Comparison of ENCODE assay signal across 8 cellular contexts in the genomic region with DNA sequence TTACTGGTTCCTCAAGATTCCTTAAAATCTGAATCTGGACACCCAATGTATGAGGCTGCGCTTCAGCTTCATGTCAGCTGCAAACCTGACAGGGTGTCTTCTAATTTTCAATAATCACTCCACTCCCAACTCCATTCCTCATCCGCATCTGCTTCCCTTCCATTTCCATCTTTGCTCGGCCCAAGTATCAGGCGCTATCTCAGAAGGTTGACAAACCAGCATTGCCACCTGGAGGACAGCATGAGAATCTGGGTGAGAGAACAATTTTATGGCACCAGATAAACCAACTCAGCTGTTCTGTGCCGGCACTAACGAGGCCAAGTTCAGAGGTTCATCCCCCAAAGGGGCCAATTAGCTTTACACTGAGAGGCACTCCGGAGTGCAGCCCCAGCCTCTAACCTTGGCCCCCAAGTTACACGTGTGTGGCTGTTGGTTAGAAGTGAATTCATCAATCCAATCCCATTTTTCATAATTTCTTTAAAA.
DNase-seq lines count a peak whose midpoint lies in the region; ATAC-seq and TF ChIP-seq lines count a peak whose summit lies in the region.

No MANE protein-coding gene starts in this region.

- H3K27me3 ChIP-seq in BE2C, result no peaks in the 10 kb centered on the region
- H3K27me3 ChIP-seq in MG63, result peaks cover 4% of the 10 kb centered on the region; the same call in 1 of the 2 replicates
- H3K27me3 ChIP-seq in esophagus muscularis mucosa, result no peaks in the 10 kb centered on the region

- TF ChIP-seq EP300 in esophagus muscularis mucosa (IDR thresholded peaks at IDR 0.05), result no peak

- no peak overlapping the region for H3K27ac ChIP-seq in esophagus muscularis mucosa (replicated peaks in 1 of 4)

- H3K4me3 Mint-ChIP-seq in activated T-helper 2 cell treated with anti-CD3 and anti-CD28 coated beads, Interferon-gamma antibody, Interleukin-2, Interleukin-4, amounts not matched to agents 10 μg/mL and 5 μg/mL and 100 μg/mL, durations not matched to agents 14 hours and 24 hours and 36 hours (ENCODE audit: low read depth), result no peak overlapping the region
- H3K4me3 Mint-ChIP-seq in T-helper 17 cell, result no peak overlapping the region

- no peaks in the 10 kb centered on the region for H3K9me3 Mint-ChIP-seq in activated T-helper 2 cell treated with anti-CD3 and anti-CD28 coated beads, Interferon-gamma antibody, Interleukin-2, Interleukin-4, amounts not matched to agents 10 μg/mL and 5 μg/mL and 100 μg/mL, durations not matched to agents 14 hours and 24 hours and 36 hours

- H3K36me3 Mint-ChIP-seq in activated T-helper 2 cell treated with anti-CD3 and anti-CD28 coated beads, Interferon-gamma antibody, Interleukin-2, Interleukin-4, amounts not matched to agents 10 μg/mL and 5 μg/mL and 100 μg/mL, durations not matched to agents 14 hours and 24 hours and 36 hours (ENCODE audit: low read depth), result no peaks in the 10 kb centered on the region
- H3K36me3 Mint-ChIP-seq in T-helper 17 cell (ENCODE audit: low read depth), result peaks cover 1% of the 10 kb centered on the region

- DNase-seq in BE2C, result peak; percentile 43
- DNase-seq in MG63, result peak; percentile 12
- peak; percentile 21 for DNase-seq in SHP77 treated with DMSO at 0.1 percent for 48 hours (lab: John Stamatoyannopoulos, UW)
- no peak for DNase-seq in esophagus muscularis mucosa (ENCODE audit: extremely low spot score)
- DNase-seq in mucosa of gallbladder (ENCODE audit: low spot score), result peak; percentile 46
- no peak for DNase-seq in activated T-helper 2 cell treated with anti-CD3 and anti-CD28 coated beads, Interferon-gamma antibody, Interleukin-2, Interleukin-4, amounts not matched to agents 10 μg/mL and 5 μg/mL and 100 μg/mL, durations not matched to agents 14 hours and 24 hours and 36 hours (ENCODE audit: low spot score)
- DNase-seq in T-helper 17 cell, result no peak

- WGBS in esophagus muscularis mucosa, result 26% methylated on average over 8 of the region's 8 CpGs

- H3K27me3 Mint-ChIP-seq in activated T-helper 2 cell treated with anti-CD3 and anti-CD28 coated beads, Interferon-gamma antibody, Interleukin-2, Interleukin-4, amounts not matched to agents 10 μg/mL and 5 μg/mL and 100 μg/mL, durations not matched to agents 14 hours and 24 hours and 36 hours (ENCODE audit: low read depth), result peaks cover 16% of the 10 kb centered on the region
- H3K27me3 Mint-ChIP-seq in T-helper 17 cell, result peaks cover 47% of the 10 kb centered on the region

- intact Hi-C loops in esophagus muscularis mucosa (cut with DNase I), result loop anchor here (5.0 kb wide), 1 partner anchor 114 kb away; no protein-coding TSS in a partner anchor
- intact Hi-C loops in activated T-helper 2 cell treated with anti-CD3 and anti-CD28 coated beads, Interferon-gamma antibody, Interleukin-2, Interleukin-4, amounts not matched to agents 10 μg/mL and 5 μg/mL and 100 μg/mL, durations not matched to agents 14 hours and 24 hours and 36 hours (cut with micrococcal nuclease), result loop anchor here (1.0 kb wide), 1 partner anchor 113 kb away; no protein-coding TSS in a partner anchor

- no peak overlapping the region for H3K27ac Mint-ChIP-seq in activated T-helper 2 cell treated with anti-CD3 and anti-CD28 coated beads, Interferon-gamma antibody, Interleukin-2, Interleukin-4, amounts not matched to agents 10 μg/mL and 5 μg/mL and 100 μg/mL, durations not matched to agents 14 hours and 24 hours and 36 hours
- H3K27ac Mint-ChIP-seq in T-helper 17 cell, result no peak overlapping the region

- no peaks in the 10 kb centered on the region for H3K9me3 ChIP-seq in BE2C
- no peaks in the 10 kb centered on the region for H3K9me3 ChIP-seq in MG63
- no peaks in the 10 kb centered on the region for H3K9me3 ChIP-seq in esophagus muscularis mucosa
- no peaks in the 10 kb centered on the region for H3K9me3 ChIP-seq in T-helper 17 cell (ENCODE audit: control insufficient read depth, low read length, poor library complexity, severe bottlenecking)

- H3K4me3 ChIP-seq in BE2C (ENCODE audit: low read depth, low read length) (no peak overlapping the region), MG63 (no peak overlapping the region), esophagus muscularis mucosa (no peak overlapping the region)

- peak; percentile 46 for ATAC-seq in GM18498 (IDR thresholded peaks at IDR 0.05; ENCODE audit: unreplicated experiment)
- ATAC-seq in T-helper 17 cell, result no peak

- peak; percentile 71 for TF ChIP-seq CTCF in BE2C (IDR thresholded peaks at IDR 0.05; ENCODE audit: low read depth, low read length)
- peak; percentile 35 to 56 (median 45) for TF ChIP-seq CTCF in esophagus muscularis mucosa (IDR thresholded peaks at IDR 0.05)

- H3K4me1 Mint-ChIP-seq in activated T-helper 2 cell treated with anti-CD3 and anti-CD28 coated beads, Interferon-gamma antibody, Interleukin-2, Interleukin-4, amounts not matched to agents 10 μg/mL and 5 μg/mL and 100 μg/mL, durations not matched to agents 14 hours and 24 hours and 36 hours (ENCODE audit: low read depth), result no peaks in the 10 kb centered on the region
- H3K4me1 Mint-ChIP-seq in T-helper 17 cell, result peaks cover 5% of the 10 kb centered on the region

- H3K4me1 ChIP-seq in BE2C (no peaks in the 10 kb centered on the region), esophagus muscularis mucosa (no peaks in the 10 kb centered on the region)

- H3K36me3 ChIP-seq in BE2C, result no peaks in the 10 kb centered on the region
- H3K36me3 ChIP-seq in MG63, result no peaks in the 10 kb centered on the region
- no peaks in the 10 kb centered on the region for H3K36me3 ChIP-seq in esophagus muscularis mucosa

- TF ChIP-seq POLR2A in esophagus muscularis mucosa (IDR thresholded peaks at IDR 0.05; ENCODE audit: low read depth), result no peak

Comparison
In these comparisons a context has a peak if more than half of its experiments do, and no peak if none do; other contexts are left out.
1. DNase-seq: peak in BE2C (single experiment), MG63 (single experiment), SHP77 treated with DMSO at 0.1 percent for 48 hours (single experiment) and mucosa of gallbladder (single experiment); none in esophagus muscularis mucosa (single experiment), activated T-helper 2 cell treated with anti-CD3 and anti-CD28 coated beads, Interferon-gamma antibody, Interleukin-2, Interleukin-4, amounts not matched to agents 10 μg/mL and 5 μg/mL and 100 μg/mL, durations not matched to agents 14 hours and 24 hours and 36 hours (single experiment) and T-helper 17 cell (0 of 3).